In genomic region chrX:45771560-45772340, GRCh38 we compare ENCODE assay signal across 8 cellular contexts.
DNase-seq lines count a peak whose midpoint lies in the region; FAIRE-seq and TF ChIP-seq lines count a peak whose summit lies in the region.

No MANE protein-coding gene starts in this region.

- DNase-seq in activated CD4-positive, CD25-positive, alpha-beta regulatory T cell (lab: John Stamatoyannopoulos, UW) = peak in 3 of 4 experiments; percentile 0 to 6 (median 0)
- no peak for DNase-seq in activated CD4-positive, CD25-positive, alpha-beta regulatory T cell treated with anti-CD3 and anti-CD28 coated beads, Interleukin-2, amount 50 U/mL, for 72 hours
- peak; percentile 72 for DNase-seq in LHCN-M2 (ENCODE audit: low read depth)
- peak; percentile 56 to 60 for DNase-seq in activated T-cell treated with anti-CD3 and anti-CD28 coated beads, Interleukin-2, amount 50 U/mL, for 48 hours
- DNase-seq in fibroblast of the aortic adventitia (ENCODE audit: low read depth) = peak; percentile 63
- peak; percentile 69 for DNase-seq in small intestine
- DNase-seq in globus pallidus (ENCODE audit: low spot score) = no peak
- DNase-seq in NCI-H748 treated with DMSO at 0.1 percent for 48 hours (lab: John Stamatoyannopoulos, UW) = no peak

- no peak for TF ChIP-seq CTCF in fibroblast of the aortic adventitia (IDR thresholded peaks at IDR 0.05; ENCODE audit: insufficient read depth, low read length)

- peak overlapping the region; percentile 67 for H3K4me3 ChIP-seq in fibroblast of the aortic adventitia (ENCODE audit: low read depth, low read length)
- H3K4me3 ChIP-seq in small intestine (ENCODE audit: low read depth in 1 of 2, low read length in 2 of 2) = peak overlapping the region in 1 of 2 donors; percentile 39

- H3K27ac ChIP-seq in small intestine (ENCODE audit: low read depth in 1 of 2, low read length in 1 of 2) = peak overlapping the region; percentile 71 to 80

- no peaks in the 10 kb centered on the region for H3K4me1 ChIP-seq in small intestine (ENCODE audit: control insufficient read depth in 2 of 2, insufficient read depth in 1 of 2, low read depth in 1 of 2, low read length in 1 of 2)

- 4 to 29% (median 8%) methylated on average over 7 of the region's 7 CpGs for WGBS in small intestine, 3 donors

- no peaks in the 10 kb centered on the region for H3K27me3 ChIP-seq in small intestine (ENCODE audit: control insufficient read depth in 2 of 2, insufficient read depth in 2 of 2, low read length in 2 of 2)

- H3K9me3 ChIP-seq in small intestine (ENCODE audit: control insufficient read depth, low read depth) = no peaks in the 10 kb centered on the region

- no peaks in the 10 kb centered on the region for H3K36me3 ChIP-seq in small intestine (ENCODE audit: control insufficient read depth in 2 of 2, insufficient read depth in 2 of 2, low read length in 2 of 2)

- FAIRE-seq in small intestine (lab: Jason Lieb, UNC) = peak; percentile 94

Comparison
In these comparisons a context has a peak if more than half of its experiments do, and no peak if none do; other contexts are left out.
1. DNase-seq: peak in activated CD4-positive, CD25-positive, alpha-beta regulatory T cell (3 of 4), LHCN-M2 (single experiment), activated T-cell treated with anti-CD3 and anti-CD28 coated beads, Interleukin-2, amount 50 U/mL, for 48 hours (2 of 2), fibroblast of the aortic adventitia (single experiment) and small intestine (single experiment); none in activated CD4-positive, CD25-positive, alpha-beta regulatory T cell treated with anti-CD3 and anti-CD28 coated beads, Interleukin-2, amount 50 U/mL, for 72 hours (single experiment), globus pallidus (single experiment) and NCI-H748 treated with DMSO at 0.1 percent for 48 hours (single experiment).